24 cellular contexts compared by ENCODE assay signal in genomic region chrX:6861456-6861855, GRCh38.
"Had no signal": no experiment of that assay in that cellular context is flagged by ENCODE, and none has a peak within 500 bp of the region (broad histone marks: within the 10 kb centered on the region; RNA-seq: fewer than 3 reads in every experiment).

No MANE protein-coding gene starts in this region.

- H3K36me3 ChIP-seq: esophagus muscularis mucosa, gastroesophageal sphincter, heart left ventricle, left ventricle myocardium inferior had no signal

- H3K79me2 ChIP-seq: hepatocyte had no signal

- DNase-seq: dermis blood vessel endothelial cell; dorsolateral prefrontal cortex; effector CD4-positive, alpha-beta T cell; effector memory CD4-positive, alpha-beta T cell; foreskin keratinocyte; heart left ventricle; hypothalamus; immature natural killer cell; islet precursor cell; kidney; kidney glomerular epithelial cell; left colon; left ventricle myocardium inferior; mammary epithelial cell; mucosa of descending colon; naive B cell had no signal

- H2AFZ ChIP-seq: hepatocyte had no signal

- H3K4me3 ChIP-seq: coronary artery, dorsolateral prefrontal cortex, esophagus muscularis mucosa, gastroesophageal sphincter, heart left ventricle, hepatocyte, left ventricle myocardium inferior, lung, mucosa of descending colon had no signal

- H3K9me3 ChIP-seq: esophagus muscularis mucosa, gastroesophageal sphincter, mucosa of descending colon had no signal

- H3K4me3 Mint-ChIP-seq: immature natural killer cell, memory B cell, mesothelial cell of epicardium, naive B cell had no signal

- H3K27ac ChIP-seq: coronary artery, dorsolateral prefrontal cortex, esophagus muscularis mucosa, foreskin keratinocyte, gastroesophageal sphincter, heart left ventricle, hepatocyte, left ventricle myocardium inferior had no signal

- H3K27ac Mint-ChIP-seq: immature natural killer cell, memory B cell, mesothelial cell of epicardium had no signal

- H3K4me1 ChIP-seq: esophagus muscularis mucosa, foreskin keratinocyte, gastroesophageal sphincter, heart left ventricle, left ventricle myocardium inferior had no signal

- H3K9me3 Mint-ChIP-seq: memory B cell had no signal

- H3K27me3 Mint-ChIP-seq: naive B cell had no signal

- ATAC-seq: foreskin keratinocyte, gastroesophageal sphincter, heart left ventricle, left colon, left lobe of liver, mucosa of descending colon had no signal

- H3K4me2 ChIP-seq: hepatocyte had no signal

- H3K27me3 ChIP-seq: esophagus muscularis mucosa, foreskin keratinocyte, gastroesophageal sphincter, heart left ventricle, hepatocyte had no signal

- H3K4me1 Mint-ChIP-seq: immature natural killer cell, memory B cell, mesothelial cell of epicardium, naive B cell had no signal
